Comparison of ENCODE assay signal across 8 cellular contexts in genomic region chr16:67936876-67937605, GRCh38. TPM values are rescaled to one million over a fixed set of nuclear protein-coding genes. Genes with fewer than 3 reads are reported as not detected.
DNase-seq lines count a peak whose midpoint lies in the region; ATAC-seq and TF ChIP-seq lines count a peak whose summit lies in the region.

No MANE protein-coding gene starts in this region.

- DNase-seq in heart left ventricle: peak in 1 of 5 donors; percentile 72
- no peak for DNase-seq in Right ventricle myocardium superior
- peak; percentile 65 for DNase-seq in T follicular helper cell (ENCODE audit: low read depth)
- DNase-seq in central memory CD4-positive, alpha-beta T cell: peak; percentile 84
- peak in 1 of 2 donors; percentile 86 for DNase-seq in stimulated activated naive CD8-positive, alpha-beta T cell treated with anti-CD3 and anti-CD28 coated beads, Interleukin-15, amount 100 ng/mL, for 72 hours
- DNase-seq in NCI-H187 treated with DMSO at 0.1 percent for 48 hours (lab: John Stamatoyannopoulos, UW): no peak

- H3K27ac Mint-ChIP-seq in stimulated activated naive CD8-positive, alpha-beta T cell treated with anti-CD3 and anti-CD28 coated beads, Interleukin-15, amount 100 ng/mL, for 72 hours: peak overlapping the region; percentile 97 to 99

- no peaks in the 10 kb centered on the region for H3K9me3 ChIP-seq in heart left ventricle
- no peaks in the 10 kb centered on the region for H3K9me3 ChIP-seq in mononuclear cell (ENCODE audit: low read depth, low read length)

- WGBS in heart left ventricle, 4 donors: 46 to 48% (median 47%) methylated on average over 6 of the region's 6 CpGs

- no peak for TF ChIP-seq CTCF in heart left ventricle (IDR thresholded peaks at IDR 0.05)

- H3K4me3 ChIP-seq in heart left ventricle (peak overlapping the region; percentile 57 to 98 (median 77)), mononuclear cell (ENCODE audit: low read length) (peak overlapping the region; percentile 98)

- peak overlapping the region; percentile 98 to 99 for H3K4me3 Mint-ChIP-seq in stimulated activated naive CD8-positive, alpha-beta T cell treated with anti-CD3 and anti-CD28 coated beads, Interleukin-15, amount 100 ng/mL, for 72 hours

- H3K9me3 Mint-ChIP-seq in stimulated activated naive CD8-positive, alpha-beta T cell treated with anti-CD3 and anti-CD28 coated beads, Interleukin-15, amount 100 ng/mL, for 72 hours: no peaks in the 10 kb centered on the region

- no peaks in the 10 kb centered on the region for H3K27me3 Mint-ChIP-seq in stimulated activated naive CD8-positive, alpha-beta T cell treated with anti-CD3 and anti-CD28 coated beads, Interleukin-15, amount 100 ng/mL, for 72 hours

- peaks cover 67% of the 10 kb centered on the region for H3K4me1 Mint-ChIP-seq in stimulated activated naive CD8-positive, alpha-beta T cell treated with anti-CD3 and anti-CD28 coated beads, Interleukin-15, amount 100 ng/mL, for 72 hours

- H3K27ac ChIP-seq in heart left ventricle: peak overlapping the region; percentile 82 to 99 (median 92)

- no peak for ATAC-seq in heart left ventricle
- ATAC-seq in Right ventricle myocardium superior (ENCODE audit: poor library complexity): no peak
- peak; percentile 53 for ATAC-seq in HG03095 (IDR thresholded peaks at IDR 0.05; ENCODE audit: unreplicated experiment)
- ATAC-seq in stimulated activated naive CD8-positive, alpha-beta T cell treated with anti-CD3 and anti-CD28 coated beads, Interleukin-15, amount 100 ng/mL, for 72 hours: peak; percentile 70

- H3K36me3 ChIP-seq in heart left ventricle: peaks cover 0 to 63% (median 39%) of the 10 kb centered on the region in 9 donors

- H3K4me1 ChIP-seq in heart left ventricle (peaks cover 0 to 43% (median 23%) of the 10 kb centered on the region in 12 donors), mononuclear cell (ENCODE audit: insufficient read depth, low read length) (peaks cover 52% of the 10 kb centered on the region)

- intact Hi-C loops in heart left ventricle (cut with DNase I): loop anchor here in 5 of 10 donors (5.0 to 10.0 kb wide), 3 partner anchors 98 to 412 kb away; partner anchors contain the start of gene RIPOR1 (in 2 of the 5)
- intact Hi-C loops in Right ventricle myocardium superior (cut with DNase I): no loop called here

- no peaks in the 10 kb centered on the region for H3K27me3 ChIP-seq in heart left ventricle
- H3K27me3 ChIP-seq in mononuclear cell (ENCODE audit: insufficient read depth, low read length): no peaks in the 10 kb centered on the region

- TF ChIP-seq POLR2A in heart left ventricle (IDR thresholded peaks at IDR 0.05): no peak

RNA-seq across cellular contexts. Expression of gene PSMB10, which starts 0.4 kb away (rescaled TPM):
- total RNA-seq in heart left ventricle (100 to 1,000 TPM in 1 of 9 donors, 10 to 100 TPM in 8; 39.4 to 182 (median 60.5) TPM), Right ventricle myocardium superior (59.0 TPM), mononuclear cell (69.4 TPM)
- 100 to 1,000 TPM in 1 of 2 donors, 10 to 100 TPM in 1; 56.9 to 118 TPM for polyA plus RNA-seq in heart left ventricle

RNA-seq across cellular contexts. Expression of gene CTRL, which starts 5.4 kb away (rescaled TPM):
- total RNA-seq in heart left ventricle (1 to 10 TPM in 3 of 9 donors, under 1 TPM in 5, not detected in 1; 0.23 to 2.1 (median 0.74) TPM), Right ventricle myocardium superior (0.78 TPM), mononuclear cell (6.3 TPM)
- polyA plus RNA-seq in heart left ventricle: under 1 TPM; 0.61 to 0.90 TPM

RNA-seq across cellular contexts. Expression of gene LCAT, which starts 6.9 kb away (rescaled TPM):
- total RNA-seq in heart left ventricle (10 to 100 TPM in 7 of 9 donors, 1 to 10 TPM in 2; 9.7 to 24.1 (median 18.2) TPM), Right ventricle myocardium superior (21.4 TPM), mononuclear cell (0.84 TPM)
- 10 to 100 TPM; 10.9 to 31.7 TPM for polyA plus RNA-seq in heart left ventricle

RNA-seq across cellular contexts. Expression of gene SLC12A4, which starts 31.4 kb away (rescaled TPM):
- total RNA-seq in heart left ventricle: 10 to 100 TPM; 64.6 to 92.2 (median 86.8) TPM
- polyA plus RNA-seq in heart left ventricle: 10 to 100 TPM; 65.3 to 81.5 TPM
- total RNA-seq in Right ventricle myocardium superior: 84.3 TPM
- 6.9 TPM for total RNA-seq in mononuclear cell

RNA-seq across cellular contexts. Expression of gene DPEP3, which starts 43.3 kb away (rescaled TPM):
- total RNA-seq in heart left ventricle: under 1 TPM in 2 of 9 donors, not detected in 7; 0.13 to 0.16 TPM
- polyA plus RNA-seq in heart left ventricle: not detected
- total RNA-seq in Right ventricle myocardium superior: not detected
- 0.21 TPM for total RNA-seq in mononuclear cell

Comparison
In these comparisons a context has a peak if more than half of its experiments do, and no peak if none do; other contexts are left out.
1. ATAC-seq: peak in HG03095 (single experiment) and stimulated activated naive CD8-positive, alpha-beta T cell treated with anti-CD3 and anti-CD28 coated beads, Interleukin-15, amount 100 ng/mL, for 72 hours (single experiment); none in heart left ventricle (0 of 4) and Right ventricle myocardium superior (single experiment).
2. DNase-seq: peak in T follicular helper cell (single experiment) and central memory CD4-positive, alpha-beta T cell (single experiment); none in Right ventricle myocardium superior (single experiment) and NCI-H187 treated with DMSO at 0.1 percent for 48 hours (single experiment).